12 cellular contexts compared by ENCODE assay signal in the genomic region with DNA sequence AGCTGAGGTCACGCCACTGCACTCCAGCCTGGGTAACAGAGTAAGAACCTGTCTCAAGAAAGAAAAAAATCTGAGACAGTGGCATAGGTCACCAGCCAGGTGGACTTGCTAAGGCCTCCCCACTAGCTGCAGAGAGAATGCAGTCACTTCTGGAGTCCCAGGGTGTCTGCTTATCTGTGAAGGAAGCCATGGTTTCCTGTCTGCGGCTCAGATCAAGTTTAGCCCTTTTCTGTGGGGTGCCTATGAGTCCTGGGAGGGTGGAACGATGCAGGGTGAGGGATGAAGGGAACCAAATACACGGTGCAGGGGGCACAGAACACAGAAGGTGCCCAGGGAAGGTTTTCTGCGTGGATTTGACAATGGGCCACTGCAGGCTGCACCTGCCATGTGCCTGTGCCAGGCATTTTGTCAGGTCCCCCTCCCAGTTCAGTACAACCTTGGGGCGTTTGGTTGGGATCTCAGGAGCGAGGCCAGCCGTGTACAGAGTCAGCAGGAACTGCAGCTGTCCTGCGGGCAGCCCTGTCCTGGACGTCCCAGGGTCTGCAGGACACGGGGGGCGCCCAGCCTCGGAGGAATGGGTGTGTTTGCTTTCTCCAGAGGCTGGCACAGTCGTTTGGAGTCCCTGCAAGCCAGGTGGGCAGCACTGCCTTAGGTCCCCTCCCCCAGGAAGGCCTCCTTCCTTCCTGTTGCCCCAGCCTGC. TPM values are rescaled to one million over a fixed set of nuclear protein-coding genes. Genes with fewer than 3 reads are reported as not detected.
A peak's percentile ranks its signal among the peaks of the same experiment; 100 is the strongest.
DNase-seq lines count a peak whose midpoint lies in the region; ATAC-seq and TF ChIP-seq lines count a peak whose summit lies in the region.
"Had no signal": no experiment of that assay in that cellular context is flagged by ENCODE, and none has a peak within 500 bp of the region (broad histone marks: within the 10 kb centered on the region; RNA-seq: fewer than 3 reads in every experiment).

No MANE protein-coding gene starts in this region.

- H3K4me1 Mint-ChIP-seq in activated CD8-positive, alpha-beta T cell treated with anti-CD3 and anti-CD28 coated beads for 36 hours (ENCODE audit: low read depth): peaks cover 13% of the 10 kb centered on the region

- peak; percentile 39 for DNase-seq in CMK (ENCODE audit: low read depth)
- DNase-seq in Kasumi-1 (lab: John Stamatoyannopoulos, UW): peak; percentile 89 to 92
- peak; percentile 38 for DNase-seq in activated CD8-positive, alpha-beta T cell treated with anti-CD3 and anti-CD28 coated beads for 36 hours
- peak; percentile 53 for DNase-seq in islet precursor cell
- DNase-seq in OCI-LY7 (ENCODE audit: low spot score): no peak
- no peak for DNase-seq in NCI-H69 (lab: John Stamatoyannopoulos, UW)
- DNase-seq: Caco-2, NCI-H446 treated with DMSO at 0.1 percent for 48 hours had no signal

- H3K27ac ChIP-seq in OCI-LY7 (ENCODE audit: low read depth, low read length, poor library complexity, severe bottlenecking): no peak overlapping the region
- H3K27ac ChIP-seq: cardiac muscle cell had no signal

- no peak for TF ChIP-seq CTCF in activated CD8-positive, alpha-beta T cell treated with anti-CD3 and anti-CD28 coated beads for 36 hours (IDR thresholded peaks at IDR 0.05)
- TF ChIP-seq CTCF in OCI-LY7 (conservative IDR thresholded peaks at IDR 0.05; ENCODE audit: low read length): no peak

- H3K36me3 Mint-ChIP-seq in activated CD8-positive, alpha-beta T cell treated with anti-CD3 and anti-CD28 coated beads for 36 hours (ENCODE audit: low read depth): no peaks in the 10 kb centered on the region

- CTCF ChIA-PET in activated CD8-positive, alpha-beta T cell treated with anti-CD3 and anti-CD28 coated beads for 36 hours (lab: Charles Lee): interaction anchor here (1.0 to 2.4 kb wide), 3 partner anchors 75 to 409 kb away, joined by 4 to 21 read pairs (median 4); no protein-coding TSS in a partner anchor
- CTCF ChIA-PET in OCI-LY7 (lab: Charles Lee; ENCODE audit: unreplicated experiment): no interaction called here

- intact Hi-C loops in activated CD8-positive, alpha-beta T cell treated with anti-CD3 and anti-CD28 coated beads for 36 hours (cut with micrococcal nuclease): no loop called here
- intact Hi-C loops in OCI-LY7 (cut with micrococcal nuclease; ENCODE audit: unreplicated experiment): no loop called here

- no peak overlapping the region for H3K4me3 Mint-ChIP-seq in activated CD8-positive, alpha-beta T cell treated with anti-CD3 and anti-CD28 coated beads for 36 hours

- H4K20me1 ChIP-seq in OCI-LY7 (ENCODE audit: insufficient read depth, low read length): no peaks in the 10 kb centered on the region

- H2AFZ ChIP-seq in OCI-LY7 (ENCODE audit: low read length): no peak overlapping the region

- no peaks in the 10 kb centered on the region for H3K36me3 ChIP-seq in OCI-LY7 (ENCODE audit: insufficient read depth, low read length)
- H3K36me3 ChIP-seq: cardiac muscle cell had no signal

- H3K27ac Mint-ChIP-seq in activated CD8-positive, alpha-beta T cell treated with anti-CD3 and anti-CD28 coated beads for 36 hours: no peak overlapping the region

- BruUV-seq in OCI-LY7 (replicated peaks; lab: Mats Ljungman, UMichigan): no TSS peak

- POLR2A ChIA-PET in activated CD8-positive, alpha-beta T cell treated with anti-CD3 and anti-CD28 coated beads for 36 hours (lab: Charles Lee): no interaction called here
- POLR2A ChIA-PET in OCI-LY7 (lab: Charles Lee): no interaction called here

- H3K9me3 Mint-ChIP-seq in activated CD8-positive, alpha-beta T cell treated with anti-CD3 and anti-CD28 coated beads for 36 hours: no peaks in the 10 kb centered on the region

- no peaks in the 10 kb centered on the region for H3K79me2 ChIP-seq in OCI-LY7 (ENCODE audit: insufficient read depth, low read depth, low read length)

- no peak overlapping the region for H3K4me2 ChIP-seq in OCI-LY7 (ENCODE audit: low read length)

- H3K9me2 ChIP-seq in OCI-LY7 (ENCODE audit: insufficient read depth, low read length): no peaks in the 10 kb centered on the region

- peak; percentile 66 for ATAC-seq in activated CD8-positive, alpha-beta T cell treated with anti-CD3 and anti-CD28 coated beads for 36 hours
- ATAC-seq in HG03469 (IDR thresholded peaks at IDR 0.05; ENCODE audit: unreplicated experiment): no peak
- no peak for ATAC-seq in GM21529 (IDR thresholded peaks at IDR 0.05; ENCODE audit: unreplicated experiment)
- ATAC-seq: sciatic nerve had no signal

- no peak overlapping the region for H3K4me3 ChIP-seq in OCI-LY7 (ENCODE audit: low read depth, low read length, poor library complexity, severe bottlenecking)
- H3K4me3 ChIP-seq: cardiac muscle cell had no signal

- H3K27me3 Mint-ChIP-seq in activated CD8-positive, alpha-beta T cell treated with anti-CD3 and anti-CD28 coated beads for 36 hours: peaks cover 1% of the 10 kb centered on the region

- H3K4me1 ChIP-seq in OCI-LY7 (ENCODE audit: insufficient read depth, low read length, poor library complexity, severe bottlenecking): no peaks in the 10 kb centered on the region

- H3K9me3 ChIP-seq in OCI-LY7 (ENCODE audit: low read length): no peaks in the 10 kb centered on the region
- H3K9me3 ChIP-seq: Caco-2 had no signal

RNA-seq across cellular contexts. Expression of a gene that starts 41.8 kb away (rescaled TPM):
- total RNA-seq in activated CD8-positive, alpha-beta T cell treated with anti-CD3 and anti-CD28 coated beads for 36 hours: 10 to 100 TPM; 38.2 to 39.1 TPM
- 5.8 and 6.3 TPM in 2 replicates for total RNA-seq in OCI-LY7 (2014; rRNA removed; shearing (Covaris generic))
- 14.9 and 15.0 TPM in 2 replicates for total RNA-seq in OCI-LY7 (2022)

Comparison
In these comparisons a context has a peak if more than half of its experiments do, and no peak if none do; other contexts are left out.
1. DNase-seq: peak in CMK (single experiment), Kasumi-1 (2 of 2), activated CD8-positive, alpha-beta T cell treated with anti-CD3 and anti-CD28 coated beads for 36 hours (single experiment) and islet precursor cell (single experiment); none in OCI-LY7 (single experiment) and NCI-H69 (single experiment).